In the genomic region with DNA sequence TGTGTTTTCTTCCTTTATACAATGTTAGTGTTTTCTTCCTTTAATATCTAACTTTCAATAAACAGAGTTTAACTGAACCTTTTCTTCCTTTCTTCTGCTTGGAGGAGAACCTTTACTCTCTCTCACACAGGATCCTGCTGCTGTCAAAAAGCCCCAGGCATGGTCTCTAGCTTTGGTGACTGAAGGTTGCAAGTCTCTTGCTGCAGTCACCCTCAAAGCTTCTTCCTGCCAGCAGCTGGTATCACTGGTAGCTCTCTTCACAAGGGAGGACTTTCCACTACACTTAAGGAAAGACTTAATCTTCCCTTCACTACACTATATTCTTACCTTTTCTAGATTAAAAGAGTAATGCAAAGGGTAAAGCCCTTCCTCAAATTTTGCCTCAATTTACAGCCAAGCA, we compare ENCODE assay signal across 8 cellular contexts.
DNase-seq lines count a peak whose midpoint lies in the region; ATAC-seq, FAIRE-seq and TF ChIP-seq lines count a peak whose summit lies in the region.

No MANE protein-coding gene starts in this region.

- ATAC-seq in GM18511 (IDR thresholded peaks at IDR 0.05; ENCODE audit: unreplicated experiment) (peak; percentile 75), HG02763 (IDR thresholded peaks at IDR 0.05; ENCODE audit: unreplicated experiment) (no peak)

- DNase-seq in H54 (ENCODE audit: insufficient read length, low spot score) (no peak), NCI-H69 (lab: John Stamatoyannopoulos, UW) (peak; percentile 23), mesothelial cell of epicardium (ENCODE audit: low spot score in 2 of 2, unreplicated experiment in 2 of 2) (no peak), NCI-H1105 (lab: John Stamatoyannopoulos, UW) (no peak), HuH-7.5 (ENCODE audit: low spot score) (no peak)
- DNase-seq in activated T-cell treated with anti-CD3 and anti-CD28 coated beads, Interleukin-2, amount 50 U/mL, for 1 hour = no peak

- no peaks in the 10 kb centered on the region for H3K36me3 Mint-ChIP-seq in mesothelial cell of epicardium

- no peak for TF ChIP-seq CTCF in mesothelial cell of epicardium (IDR thresholded peaks at IDR 0.05; ENCODE audit: unreplicated experiment)

- H3K4me3 Mint-ChIP-seq in mesothelial cell of epicardium = no peak overlapping the region

- peaks cover 23% of the 10 kb centered on the region for H3K4me1 Mint-ChIP-seq in mesothelial cell of epicardium

- H3K9me3 Mint-ChIP-seq in mesothelial cell of epicardium = no peaks in the 10 kb centered on the region

- H3K27ac Mint-ChIP-seq in mesothelial cell of epicardium = peak overlapping the region; percentile 87

- peak; percentile 50 for FAIRE-seq in H54 (lab: Jason Lieb, UNC)

- no peaks in the 10 kb centered on the region for H3K27me3 Mint-ChIP-seq in mesothelial cell of epicardium (ENCODE audit: low read depth)

- TF ChIP-seq POLR2A in H54 (IDR thresholded peaks at IDR 0.05; ENCODE audit: low read depth, low read length) = no peak
